1 cellular context compared by ENCODE assay signal in genomic region chr12:94289551-94290312, GRCh38.
TF ChIP-seq lines count a peak whose summit lies in the region.

No MANE protein-coding gene starts in this region.

TF ChIP-seq in SK-N-SH, 30 proteins besides CTCF, POLR2A, EP300 and RAD21 (continued from another document):
- TF ChIP-seq USF1 (IDR thresholded peaks at IDR 0.05; ENCODE audit: borderline replicate concordance, low read depth) = no peak
- no peak for TF ChIP-seq NRF1 (IDR thresholded peaks at IDR 0.05; ENCODE audit: low read depth, low read length)
- TF ChIP-seq TAF1 (IDR thresholded peaks at IDR 0.05; ENCODE audit: borderline replicate concordance, low read depth, low read length) = no peak
- peak; percentile 76 for TF ChIP-seq JUND (IDR thresholded peaks at IDR 0.05)
- no peak for TF ChIP-seq FOXJ3 (CRISPR knock-in tag; IDR thresholded peaks at IDR 0.05)
- TF ChIP-seq REST (IDR thresholded peaks at IDR 0.05; ENCODE audit: low read depth, low read length) = no peak
- TF ChIP-seq SIN3A (IDR thresholded peaks at IDR 0.05; ENCODE audit: borderline replicate concordance, low read depth, low read length) = no peak; the same call in 1 of the 2 replicates
- TF ChIP-seq USF2 (IDR thresholded peaks at IDR 0.05; ENCODE audit: borderline replicate concordance, low read depth, low read length) = no peak
- no peak for TF ChIP-seq RFX5 (IDR thresholded peaks at IDR 0.05; ENCODE audit: low read length)
- peak; percentile 82; the same call in 1 of the 2 replicates for TF ChIP-seq FOSL2 (IDR thresholded peaks at IDR 0.05; ENCODE audit: borderline replicate concordance, low read depth)
- no peak for TF ChIP-seq IRF3 (IDR thresholded peaks at IDR 0.05; ENCODE audit: low read depth, low read length)
- peak; percentile 77; the same call in 1 of the 2 replicates for TF ChIP-seq MEF2A (IDR thresholded peaks at IDR 0.05; ENCODE audit: borderline replicate concordance, low read depth)
- no peak for TF ChIP-seq SMC3 (IDR thresholded peaks at IDR 0.05; ENCODE audit: low read depth, low read length)
- peak; percentile 79 for TF ChIP-seq NFIC (IDR thresholded peaks at IDR 0.05; ENCODE audit: borderline replicate concordance)
- no peak for TF ChIP-seq ZBTB33 (IDR thresholded peaks at IDR 0.05; ENCODE audit: borderline replicate concordance, low read depth)
- TF ChIP-seq YY1 (IDR thresholded peaks at IDR 0.05; ENCODE audit: low read depth) = no peak
- no peak for TF ChIP-seq ELF1 (IDR thresholded peaks at IDR 0.05)
- TF ChIP-seq MXI1 (IDR thresholded peaks at IDR 0.05; ENCODE audit: low read depth, low read length) = no peak
- TF ChIP-seq FOXM1 (IDR thresholded peaks at IDR 0.05; ENCODE audit: low read depth) = no peak
- no peak for TF ChIP-seq RXRA (IDR thresholded peaks at IDR 0.05; ENCODE audit: borderline replicate concordance, low read depth)
- TF ChIP-seq GATA2 (CRISPR knock-in tag; IDR thresholded peaks at IDR 0.05) = no peak
- TF ChIP-seq MAX (IDR thresholded peaks at IDR 0.05; ENCODE audit: low read depth) = peak; percentile 42; the same call in 1 of the 2 replicates
- peak; percentile 38; the same call in 1 of the 2 replicates for TF ChIP-seq POLR2AphosphoS5 (IDR thresholded peaks at IDR 0.05; ENCODE audit: low read depth, low read length)
- TF ChIP-seq EZH2phosphoT487 (IDR thresholded peaks at IDR 0.05; ENCODE audit: borderline replicate concordance, low read depth) = no peak
- no peak for TF ChIP-seq RCOR1 (IDR thresholded peaks at IDR 0.05; ENCODE audit: low read length)
- no peak for TF ChIP-seq GABPA (IDR thresholded peaks at IDR 0.05; ENCODE audit: low read depth)
- TF ChIP-seq CHD2 (IDR thresholded peaks at IDR 0.05; ENCODE audit: low read length, partially characterized antibody) = no peak
